11 cellular contexts compared by ENCODE assay signal in genomic region chr2:108616731-108617161, GRCh38.
DNase-seq lines count a peak whose midpoint lies in the region; ATAC-seq and TF ChIP-seq lines count a peak whose summit lies in the region.
"Had no signal": no experiment of that assay in that cellular context is flagged by ENCODE, and none has a peak within 500 bp of the region (broad histone marks: within the 10 kb centered on the region; RNA-seq: fewer than 3 reads in every experiment).

No MANE protein-coding gene starts in this region.

- POLR2A ChIA-PET in activated CD4-positive, alpha-beta memory T cell treated with anti-CD3 and anti-CD28 coated beads for 36 hours (lab: Charles Lee): interaction anchor here (0.8 to 2.0 kb wide), 3 partner anchors 10 to 14 kb away, joined by 3 to 10 read pairs (median 3); no protein-coding TSS in a partner anchor

- H3K4me3 Mint-ChIP-seq in activated CD4-positive, alpha-beta memory T cell treated with anti-CD3 and anti-CD28 coated beads for 36 hours: no peak overlapping the region

- intact Hi-C loops in activated CD4-positive, alpha-beta memory T cell treated with anti-CD3 and anti-CD28 coated beads for 36 hours (cut with micrococcal nuclease): loop anchor here (10.0 kb wide), 1 partner anchor 598 kb away; no protein-coding TSS in a partner anchor
- intact Hi-C loops in lower lobe of right lung (cut with DNase I) (no loop called here), sciatic nerve (cut with DNase I) (no loop called here)

- no peaks in the 10 kb centered on the region for H3K36me3 ChIP-seq in lower lobe of right lung
- H3K36me3 ChIP-seq: transverse colon had no signal

- no peaks in the 10 kb centered on the region for H3K27me3 Mint-ChIP-seq in activated CD4-positive, alpha-beta memory T cell treated with anti-CD3 and anti-CD28 coated beads for 36 hours

- TF ChIP-seq CTCF in lower lobe of right lung (IDR thresholded peaks at IDR 0.05): no peak

- no peaks in the 10 kb centered on the region for H3K9me3 Mint-ChIP-seq in activated CD4-positive, alpha-beta memory T cell treated with anti-CD3 and anti-CD28 coated beads for 36 hours

- peak; percentile 84 for DNase-seq in DMS153 (lab: John Stamatoyannopoulos, UW)
- peak; percentile 14 for DNase-seq in NCI-H128 (lab: John Stamatoyannopoulos, UW; ENCODE audit: unreplicated experiment)
- DNase-seq in activated CD4-positive, alpha-beta memory T cell treated with anti-CD3 and anti-CD28 coated beads for 36 hours: no peak
- no peak for DNase-seq in lower lobe of right lung
- DNase-seq in inferior parietal cortex (ENCODE audit: extremely low spot score): no peak
- DNase-seq in activated CD4-positive, alpha-beta T cell treated with anti-CD3 and anti-CD28 coated beads, Interleukin-2, amount 50 U/mL, for 1 hour: no peak
- no peak for DNase-seq in sciatic nerve (ENCODE audit: low spot score)
- DNase-seq: activated CD8-positive, alpha-beta memory T cell treated with anti-CD3 and anti-CD28 coated beads, Interleukin-2, amount 50 U/mL, for 4 hours; Right ventricle myocardium superior; transverse colon had no signal

- no peak overlapping the region for H3K4me3 ChIP-seq in lower lobe of right lung
- H3K4me3 ChIP-seq: transverse colon had no signal

- peak overlapping the region; percentile 25 for H3K27ac ChIP-seq in lower lobe of right lung

- ATAC-seq in lower lobe of right lung: no peak
- ATAC-seq in HG03354 (IDR thresholded peaks at IDR 0.05; ENCODE audit: poor library complexity, severe bottlenecking, unreplicated experiment): no peak
- ATAC-seq in sciatic nerve: no peak

- peaks cover 91% of the 10 kb centered on the region for H3K4me1 Mint-ChIP-seq in activated CD4-positive, alpha-beta memory T cell treated with anti-CD3 and anti-CD28 coated beads for 36 hours (ENCODE audit: low read depth)

- peak overlapping the region; percentile 86 for H3K27ac Mint-ChIP-seq in activated CD4-positive, alpha-beta memory T cell treated with anti-CD3 and anti-CD28 coated beads for 36 hours

- peaks cover 92% of the 10 kb centered on the region for H3K4me1 ChIP-seq in lower lobe of right lung

- no peaks in the 10 kb centered on the region for H3K9me3 ChIP-seq in lower lobe of right lung
- H3K9me3 ChIP-seq: transverse colon had no signal

- no peaks in the 10 kb centered on the region for H3K27me3 ChIP-seq in lower lobe of right lung (ENCODE audit: low read depth)
- H3K27me3 ChIP-seq: transverse colon had no signal

- H3K36me3 Mint-ChIP-seq in activated CD4-positive, alpha-beta memory T cell treated with anti-CD3 and anti-CD28 coated beads for 36 hours: peaks cover 4% of the 10 kb centered on the region

- CTCF ChIA-PET in activated CD4-positive, alpha-beta memory T cell treated with anti-CD3 and anti-CD28 coated beads for 36 hours (lab: Charles Lee): interaction anchor here (1.0 to 10.3 kb wide), 5 partner anchors 9 to 33 kb away, joined by 3 to 237 read pairs (median 4); no protein-coding TSS in a partner anchor

Comparison
In these comparisons a context has a peak if more than half of its experiments do, and no peak if none do; other contexts are left out.
1. DNase-seq: peak in DMS153 (single experiment) and NCI-H128 (single experiment); none in activated CD4-positive, alpha-beta memory T cell treated with anti-CD3 and anti-CD28 coated beads for 36 hours (single experiment), lower lobe of right lung (single experiment), inferior parietal cortex (single experiment), activated CD4-positive, alpha-beta T cell treated with anti-CD3 and anti-CD28 coated beads, Interleukin-2, amount 50 U/mL, for 1 hour (single experiment) and sciatic nerve (single experiment).